ENCODE assay signal across 1 cellular context in the genomic region with DNA sequence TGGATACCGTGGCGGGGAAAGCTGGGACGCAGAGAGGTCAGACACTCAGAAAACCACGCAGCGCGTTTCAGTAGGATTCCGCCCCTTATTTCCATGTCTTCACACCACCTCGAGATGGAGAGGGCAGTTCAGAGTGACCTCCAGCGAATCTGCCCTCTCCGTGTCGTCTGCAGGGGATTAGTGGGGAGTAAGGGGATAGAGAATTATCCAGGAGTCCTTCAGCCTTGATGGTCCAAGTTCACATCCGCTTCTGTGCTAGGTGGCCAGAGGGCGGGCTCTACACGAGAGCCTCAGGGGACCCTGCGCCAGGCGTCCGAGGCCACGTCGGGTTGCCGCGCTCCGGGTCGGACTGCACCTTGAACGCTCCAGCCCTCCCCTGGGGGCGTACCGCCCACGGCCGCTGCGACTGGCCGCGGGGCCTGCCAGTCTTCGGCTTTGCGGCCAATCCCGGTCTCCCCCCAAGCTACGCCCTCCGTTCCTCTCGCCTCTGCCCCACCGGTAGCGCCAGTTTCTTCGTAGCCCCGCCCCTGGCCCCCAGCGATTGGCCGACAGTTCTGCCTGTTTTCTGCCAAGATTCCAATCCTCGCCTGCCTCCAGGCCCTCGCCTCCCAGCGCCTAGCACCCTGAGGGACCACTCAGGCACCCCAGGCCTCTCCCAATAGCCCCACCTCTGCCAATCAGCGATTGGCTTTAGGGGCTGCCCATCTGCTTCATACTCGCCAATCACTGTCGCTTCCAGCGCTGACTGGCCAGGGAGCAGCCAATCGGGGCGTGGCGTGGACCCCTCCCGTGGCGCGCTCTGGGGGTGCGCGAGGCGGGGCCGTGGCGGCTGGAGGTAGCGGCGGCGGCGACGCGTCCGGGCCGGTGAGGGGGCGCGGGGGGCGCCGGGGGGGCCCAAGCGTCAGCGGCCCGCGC.
TF ChIP-seq lines count a peak whose summit lies in the region.

A gene with protein sequence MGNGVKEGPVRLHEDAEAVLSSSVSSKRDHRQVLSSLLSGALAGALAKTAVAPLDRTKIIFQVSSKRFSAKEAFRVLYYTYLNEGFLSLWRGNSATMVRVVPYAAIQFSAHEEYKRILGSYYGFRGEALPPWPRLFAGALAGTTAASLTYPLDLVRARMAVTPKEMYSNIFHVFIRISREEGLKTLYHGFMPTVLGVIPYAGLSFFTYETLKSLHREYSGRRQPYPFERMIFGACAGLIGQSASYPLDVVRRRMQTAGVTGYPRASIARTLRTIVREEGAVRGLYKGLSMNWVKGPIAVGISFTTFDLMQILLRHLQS (plus strand): TSS at position 812 of the 915 bp plus-strand sequence. CDS start 32,131 bp downstream, outside the sequence.

TF ChIP-seq in K562, 482 proteins besides CTCF, POLR2A, EP300 and RAD21 (continued from another document and continues in another):
- TF ChIP-seq, protein P1, sequence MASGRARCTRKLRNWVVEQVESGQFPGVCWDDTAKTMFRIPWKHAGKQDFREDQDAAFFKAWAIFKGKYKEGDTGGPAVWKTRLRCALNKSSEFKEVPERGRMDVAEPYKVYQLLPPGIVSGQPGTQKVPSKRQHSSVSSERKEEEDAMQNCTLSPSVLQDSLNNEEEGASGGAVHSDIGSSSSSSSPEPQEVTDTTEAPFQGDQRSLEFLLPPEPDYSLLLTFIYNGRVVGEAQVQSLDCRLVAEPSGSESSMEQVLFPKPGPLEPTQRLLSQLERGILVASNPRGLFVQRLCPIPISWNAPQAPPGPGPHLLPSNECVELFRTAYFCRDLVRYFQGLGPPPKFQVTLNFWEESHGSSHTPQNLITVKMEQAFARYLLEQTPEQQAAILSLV (tag; IDR thresholded peaks at IDR 0.05), result no peak
- TF ChIP-seq, protein P2, sequence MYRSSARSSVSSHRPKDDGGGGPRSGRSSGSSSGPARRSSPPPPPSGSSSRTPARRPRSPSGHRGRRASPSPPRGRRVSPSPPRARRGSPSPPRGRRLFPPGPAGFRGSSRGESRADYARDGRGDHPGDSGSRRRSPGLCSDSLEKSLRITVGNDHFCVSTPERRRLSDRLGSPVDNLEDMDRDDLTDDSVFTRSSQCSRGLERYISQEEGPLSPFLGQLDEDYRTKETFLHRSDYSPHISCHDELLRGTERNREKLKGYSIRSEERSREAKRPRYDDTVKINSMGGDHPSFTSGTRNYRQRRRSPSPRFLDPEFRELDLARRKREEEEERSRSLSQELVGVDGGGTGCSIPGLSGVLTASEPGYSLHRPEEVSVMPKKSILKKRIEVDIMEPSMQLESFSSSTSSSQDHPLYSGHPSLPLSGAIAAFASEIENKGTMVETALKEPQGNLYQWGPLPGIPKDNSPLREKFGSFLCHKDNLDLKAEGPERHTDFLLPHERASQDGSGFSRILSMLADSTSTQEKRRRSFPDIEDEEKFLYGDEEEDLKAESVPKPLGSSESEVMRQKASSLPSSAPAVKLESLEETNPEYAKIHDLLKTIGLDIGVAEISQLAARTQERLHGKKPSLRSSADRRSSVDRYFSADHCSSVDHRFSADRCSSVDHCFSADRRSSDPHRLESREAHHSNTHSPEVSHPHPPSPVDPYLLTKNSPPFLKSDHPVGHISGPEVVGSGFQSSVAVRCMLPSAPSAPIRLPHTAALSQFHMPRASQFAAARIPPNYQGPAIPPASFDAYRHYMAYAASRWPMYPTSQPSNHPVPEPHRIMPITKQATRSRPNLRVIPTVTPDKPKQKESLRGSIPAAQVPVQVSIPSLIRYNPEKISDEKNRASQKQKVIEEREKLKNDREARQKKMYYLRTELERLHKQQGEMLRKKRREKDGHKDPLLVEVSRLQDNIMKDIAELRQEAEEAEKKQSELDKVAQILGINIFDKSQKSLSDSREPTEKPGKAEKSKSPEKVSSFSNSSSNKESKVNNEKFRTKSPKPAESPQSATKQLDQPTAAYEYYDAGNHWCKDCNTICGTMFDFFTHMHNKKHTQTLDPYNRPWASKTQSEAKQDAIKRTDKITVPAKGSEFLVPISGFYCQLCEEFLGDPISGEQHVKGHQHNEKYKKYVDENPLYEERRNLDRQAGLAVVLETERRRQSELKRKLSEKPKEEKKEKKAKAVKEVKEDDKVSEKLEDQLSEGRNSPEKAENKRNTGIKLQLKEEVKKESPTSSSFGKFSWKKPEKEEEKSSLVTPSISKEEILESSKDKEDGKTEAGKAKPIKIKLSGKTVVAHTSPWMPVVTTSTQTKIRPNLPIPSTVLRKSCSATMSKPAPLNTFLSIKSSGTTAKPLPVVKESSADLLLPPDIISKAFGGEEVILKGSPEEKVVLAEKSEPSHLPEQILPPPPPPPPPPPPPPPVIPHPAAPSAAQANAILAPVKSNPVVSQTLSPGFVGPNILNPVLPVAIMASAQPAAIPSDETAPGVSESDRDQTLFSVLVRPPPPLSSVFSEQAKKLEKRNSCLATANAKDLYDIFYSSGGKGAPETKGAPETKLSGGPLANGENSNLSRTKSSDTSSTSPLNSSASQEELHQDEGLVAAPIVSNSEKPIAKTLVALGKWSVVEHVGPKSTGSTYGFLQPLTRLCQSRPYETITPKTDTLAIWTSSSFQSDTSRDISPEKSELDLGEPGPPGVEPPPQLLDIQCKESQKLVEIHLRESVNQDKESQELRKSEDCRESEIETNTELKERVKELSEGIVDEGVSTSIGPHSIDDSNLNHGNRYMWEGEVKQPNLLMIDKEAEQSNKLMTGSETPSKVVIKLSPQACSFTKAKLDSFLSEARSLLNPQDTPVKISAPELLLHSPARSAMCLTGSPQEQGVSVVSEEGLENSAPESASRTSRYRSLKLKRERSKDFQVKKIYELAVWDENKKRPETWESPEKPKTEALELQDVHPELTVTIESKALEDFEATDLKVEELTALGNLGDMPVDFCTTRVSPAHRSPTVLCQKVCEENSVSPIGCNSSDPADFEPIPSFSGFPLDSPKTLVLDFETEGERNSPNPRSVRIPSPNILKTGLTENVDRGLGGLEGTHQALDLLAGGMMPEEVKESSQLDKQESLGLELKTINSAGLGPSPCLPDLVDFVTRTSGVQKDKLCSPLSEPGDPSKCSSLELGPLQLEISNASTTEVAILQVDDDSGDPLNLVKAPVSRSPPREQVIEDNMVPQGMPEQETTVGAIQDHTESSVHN (IDR thresholded peaks at IDR 0.05; ENCODE audit: borderline replicate concordance in 1 of 2, low read depth in 1 of 2), result no peak
- TF ChIP-seq SAFB (IDR thresholded peaks at IDR 0.05; ENCODE audit: borderline replicate concordance, low read depth, low read length), result peak; percentile 7; the same call in 1 of the 2 replicates
- TF ChIP-seq HNRNPLL (IDR thresholded peaks at IDR 0.05; ENCODE audit: low read depth, low read length, poor library complexity, severe bottlenecking), result peak; percentile 67
- no peak for TF ChIP-seq SRF (CRISPR knock-in tag; IDR thresholded peaks at IDR 0.05)
- TF ChIP-seq, protein P3, sequence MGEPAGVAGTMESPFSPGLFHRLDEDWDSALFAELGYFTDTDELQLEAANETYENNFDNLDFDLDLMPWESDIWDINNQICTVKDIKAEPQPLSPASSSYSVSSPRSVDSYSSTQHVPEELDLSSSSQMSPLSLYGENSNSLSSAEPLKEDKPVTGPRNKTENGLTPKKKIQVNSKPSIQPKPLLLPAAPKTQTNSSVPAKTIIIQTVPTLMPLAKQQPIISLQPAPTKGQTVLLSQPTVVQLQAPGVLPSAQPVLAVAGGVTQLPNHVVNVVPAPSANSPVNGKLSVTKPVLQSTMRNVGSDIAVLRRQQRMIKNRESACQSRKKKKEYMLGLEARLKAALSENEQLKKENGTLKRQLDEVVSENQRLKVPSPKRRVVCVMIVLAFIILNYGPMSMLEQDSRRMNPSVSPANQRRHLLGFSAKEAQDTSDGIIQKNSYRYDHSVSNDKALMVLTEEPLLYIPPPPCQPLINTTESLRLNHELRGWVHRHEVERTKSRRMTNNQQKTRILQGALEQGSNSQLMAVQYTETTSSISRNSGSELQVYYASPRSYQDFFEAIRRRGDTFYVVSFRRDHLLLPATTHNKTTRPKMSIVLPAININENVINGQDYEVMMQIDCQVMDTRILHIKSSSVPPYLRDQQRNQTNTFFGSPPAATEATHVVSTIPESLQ (CRISPR knock-in tag; IDR thresholded peaks at IDR 0.05), result no peak
- peak; percentile 36; the same call in 1 of the 2 replicates for TF ChIP-seq ZBTB17 (CRISPR knock-in tag; IDR thresholded peaks at IDR 0.05)
- no peak for TF ChIP-seq MCM2 (IDR thresholded peaks at IDR 0.05; ENCODE audit: low read depth)
- TF ChIP-seq, protein P4, sequence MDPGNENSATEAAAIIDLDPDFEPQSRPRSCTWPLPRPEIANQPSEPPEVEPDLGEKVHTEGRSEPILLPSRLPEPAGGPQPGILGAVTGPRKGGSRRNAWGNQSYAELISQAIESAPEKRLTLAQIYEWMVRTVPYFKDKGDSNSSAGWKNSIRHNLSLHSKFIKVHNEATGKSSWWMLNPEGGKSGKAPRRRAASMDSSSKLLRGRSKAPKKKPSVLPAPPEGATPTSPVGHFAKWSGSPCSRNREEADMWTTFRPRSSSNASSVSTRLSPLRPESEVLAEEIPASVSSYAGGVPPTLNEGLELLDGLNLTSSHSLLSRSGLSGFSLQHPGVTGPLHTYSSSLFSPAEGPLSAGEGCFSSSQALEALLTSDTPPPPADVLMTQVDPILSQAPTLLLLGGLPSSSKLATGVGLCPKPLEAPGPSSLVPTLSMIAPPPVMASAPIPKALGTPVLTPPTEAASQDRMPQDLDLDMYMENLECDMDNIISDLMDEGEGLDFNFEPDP (CRISPR knock-in tag; IDR thresholded peaks at IDR 0.05), result no peak
- TF ChIP-seq SIN3B (IDR thresholded peaks at IDR 0.05; ENCODE audit: low read depth), result peak; percentile 81; the same call in 1 of the 2 replicates
- TF ChIP-seq ZNF384 (IDR thresholded peaks at IDR 0.05; ENCODE audit: low read depth, low read length), result no peak
- no peak for TF ChIP-seq ZNF263 (CRISPR knock-in tag; IDR thresholded peaks at IDR 0.05; ENCODE audit: borderline replicate concordance)
- no peak for TF ChIP-seq CEBPG (CRISPR knock-in tag; IDR thresholded peaks at IDR 0.05)
- no peak for TF ChIP-seq CEBPG (tag; conservative IDR thresholded peaks at IDR 0.05 in 1 of 2, IDR thresholded peaks at IDR 0.05 in 1 of 2)
- no peak for TF ChIP-seq ZNF561 (CRISPR knock-in tag; conservative IDR thresholded peaks at IDR 0.05)
- TF ChIP-seq TGIF2 (CRISPR knock-in tag; IDR thresholded peaks at IDR 0.05), result no peak
- no peak for TF ChIP-seq KHSRP (IDR thresholded peaks at IDR 0.05)
- TF ChIP-seq FOXJ3 (CRISPR knock-in tag; IDR thresholded peaks at IDR 0.05), result no peak
- no peak for TF ChIP-seq SMARCA5 (IDR thresholded peaks at IDR 0.05)
- TF ChIP-seq STAT5B (CRISPR knock-in tag; IDR thresholded peaks at IDR 0.05), result no peak
- TF ChIP-seq, protein P5, sequence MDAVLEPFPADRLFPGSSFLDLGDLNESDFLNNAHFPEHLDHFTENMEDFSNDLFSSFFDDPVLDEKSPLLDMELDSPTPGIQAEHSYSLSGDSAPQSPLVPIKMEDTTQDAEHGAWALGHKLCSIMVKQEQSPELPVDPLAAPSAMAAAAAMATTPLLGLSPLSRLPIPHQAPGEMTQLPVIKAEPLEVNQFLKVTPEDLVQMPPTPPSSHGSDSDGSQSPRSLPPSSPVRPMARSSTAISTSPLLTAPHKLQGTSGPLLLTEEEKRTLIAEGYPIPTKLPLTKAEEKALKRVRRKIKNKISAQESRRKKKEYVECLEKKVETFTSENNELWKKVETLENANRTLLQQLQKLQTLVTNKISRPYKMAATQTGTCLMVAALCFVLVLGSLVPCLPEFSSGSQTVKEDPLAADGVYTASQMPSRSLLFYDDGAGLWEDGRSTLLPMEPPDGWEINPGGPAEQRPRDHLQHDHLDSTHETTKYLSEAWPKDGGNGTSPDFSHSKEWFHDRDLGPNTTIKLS (IDR thresholded peaks at IDR 0.05; ENCODE audit: borderline replicate concordance, low read depth), result peak; percentile 78; the same call in 1 of the 2 replicates
- TF ChIP-seq ZNF197 (CRISPR knock-in tag; IDR thresholded peaks at IDR 0.05; ENCODE audit: low read depth), result no peak
- TF ChIP-seq, protein P6, sequence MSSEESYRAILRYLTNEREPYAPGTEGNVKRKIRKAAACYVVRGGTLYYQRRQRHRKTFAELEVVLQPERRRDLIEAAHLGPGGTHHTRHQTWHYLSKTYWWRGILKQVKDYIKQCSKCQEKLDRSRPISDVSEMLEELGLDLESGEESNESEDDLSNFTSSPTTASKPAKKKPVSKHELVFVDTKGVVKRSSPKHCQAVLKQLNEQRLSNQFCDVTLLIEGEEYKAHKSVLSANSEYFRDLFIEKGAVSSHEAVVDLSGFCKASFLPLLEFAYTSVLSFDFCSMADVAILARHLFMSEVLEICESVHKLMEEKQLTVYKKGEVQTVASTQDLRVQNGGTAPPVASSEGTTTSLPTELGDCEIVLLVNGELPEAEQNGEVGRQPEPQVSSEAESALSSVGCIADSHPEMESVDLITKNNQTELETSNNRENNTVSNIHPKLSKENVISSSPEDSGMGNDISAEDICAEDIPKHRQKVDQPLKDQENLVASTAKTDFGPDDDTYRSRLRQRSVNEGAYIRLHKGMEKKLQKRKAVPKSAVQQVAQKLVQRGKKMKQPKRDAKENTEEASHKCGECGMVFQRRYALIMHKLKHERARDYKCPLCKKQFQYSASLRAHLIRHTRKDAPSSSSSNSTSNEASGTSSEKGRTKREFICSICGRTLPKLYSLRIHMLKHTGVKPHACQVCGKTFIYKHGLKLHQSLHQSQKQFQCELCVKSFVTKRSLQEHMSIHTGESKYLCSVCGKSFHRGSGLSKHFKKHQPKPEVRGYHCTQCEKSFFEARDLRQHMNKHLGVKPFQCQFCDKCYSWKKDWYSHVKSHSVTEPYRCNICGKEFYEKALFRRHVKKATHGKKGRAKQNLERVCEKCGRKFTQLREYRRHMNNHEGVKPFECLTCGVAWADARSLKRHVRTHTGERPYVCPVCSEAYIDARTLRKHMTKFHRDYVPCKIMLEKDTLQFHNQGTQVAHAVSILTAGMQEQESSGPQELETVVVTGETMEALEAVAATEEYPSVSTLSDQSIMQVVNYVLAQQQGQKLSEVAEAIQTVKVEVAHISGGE (CRISPR knock-in tag; IDR thresholded peaks at IDR 0.05), result no peak
- TF ChIP-seq ILF3 (IDR thresholded peaks at IDR 0.05; ENCODE audit: borderline replicate concordance), result no peak
- TF ChIP-seq, protein P7, sequence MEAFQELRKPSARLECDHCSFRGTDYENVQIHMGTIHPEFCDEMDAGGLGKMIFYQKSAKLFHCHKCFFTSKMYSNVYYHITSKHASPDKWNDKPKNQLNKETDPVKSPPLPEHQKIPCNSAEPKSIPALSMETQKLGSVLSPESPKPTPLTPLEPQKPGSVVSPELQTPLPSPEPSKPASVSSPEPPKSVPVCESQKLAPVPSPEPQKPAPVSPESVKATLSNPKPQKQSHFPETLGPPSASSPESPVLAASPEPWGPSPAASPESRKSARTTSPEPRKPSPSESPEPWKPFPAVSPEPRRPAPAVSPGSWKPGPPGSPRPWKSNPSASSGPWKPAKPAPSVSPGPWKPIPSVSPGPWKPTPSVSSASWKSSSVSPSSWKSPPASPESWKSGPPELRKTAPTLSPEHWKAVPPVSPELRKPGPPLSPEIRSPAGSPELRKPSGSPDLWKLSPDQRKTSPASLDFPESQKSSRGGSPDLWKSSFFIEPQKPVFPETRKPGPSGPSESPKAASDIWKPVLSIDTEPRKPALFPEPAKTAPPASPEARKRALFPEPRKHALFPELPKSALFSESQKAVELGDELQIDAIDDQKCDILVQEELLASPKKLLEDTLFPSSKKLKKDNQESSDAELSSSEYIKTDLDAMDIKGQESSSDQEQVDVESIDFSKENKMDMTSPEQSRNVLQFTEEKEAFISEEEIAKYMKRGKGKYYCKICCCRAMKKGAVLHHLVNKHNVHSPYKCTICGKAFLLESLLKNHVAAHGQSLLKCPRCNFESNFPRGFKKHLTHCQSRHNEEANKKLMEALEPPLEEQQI (IDR thresholded peaks at IDR 0.05), result no peak
